In the genomic region with DNA sequence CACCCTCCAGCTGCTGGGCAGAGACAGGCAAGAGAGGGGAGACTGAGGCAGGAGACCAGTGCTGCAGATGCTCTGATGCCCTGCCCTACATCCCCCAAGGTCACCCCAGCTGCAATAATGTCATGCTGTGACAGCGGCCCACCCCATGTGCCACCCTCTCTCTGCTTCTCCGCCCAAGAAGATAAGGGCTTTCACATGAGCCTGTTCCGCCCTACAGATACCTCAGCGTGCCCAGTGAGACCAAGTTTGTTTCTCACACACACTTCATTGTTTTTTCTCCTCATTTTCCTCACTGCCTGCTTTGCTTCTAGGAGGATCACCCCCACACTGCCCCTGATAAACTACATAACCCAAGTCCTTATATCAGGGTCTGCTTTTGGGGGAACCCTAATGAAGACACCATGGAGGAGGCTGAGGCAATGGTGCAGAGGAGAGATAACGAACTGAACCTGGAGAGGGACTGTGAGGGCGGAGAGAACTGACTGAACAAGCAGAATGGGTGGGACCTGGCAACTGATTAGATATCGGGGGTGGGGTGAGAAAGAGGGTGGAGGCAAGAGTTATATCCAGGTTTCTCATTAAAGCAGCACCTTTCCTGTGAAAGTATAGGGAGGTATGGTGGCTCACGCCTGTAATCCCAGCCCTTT, we compare ENCODE assay signal across 1 cellular context.
TF ChIP-seq lines count a peak whose summit lies in the region.

No MANE protein-coding gene starts in this region.

TF ChIP-seq in HEK293, 187 proteins besides CTCF, POLR2A, EP300 and RAD21:
- TF ChIP-seq ZNF175 (tag by site-specific recombination; IDR thresholded peaks at IDR 0.05) (no peak), KLF1 (tag by site-specific recombination; IDR thresholded peaks at IDR 0.05) (peak; percentile 90)
